Comparison of ENCODE assay signal across 8 cellular contexts in the genomic region with DNA sequence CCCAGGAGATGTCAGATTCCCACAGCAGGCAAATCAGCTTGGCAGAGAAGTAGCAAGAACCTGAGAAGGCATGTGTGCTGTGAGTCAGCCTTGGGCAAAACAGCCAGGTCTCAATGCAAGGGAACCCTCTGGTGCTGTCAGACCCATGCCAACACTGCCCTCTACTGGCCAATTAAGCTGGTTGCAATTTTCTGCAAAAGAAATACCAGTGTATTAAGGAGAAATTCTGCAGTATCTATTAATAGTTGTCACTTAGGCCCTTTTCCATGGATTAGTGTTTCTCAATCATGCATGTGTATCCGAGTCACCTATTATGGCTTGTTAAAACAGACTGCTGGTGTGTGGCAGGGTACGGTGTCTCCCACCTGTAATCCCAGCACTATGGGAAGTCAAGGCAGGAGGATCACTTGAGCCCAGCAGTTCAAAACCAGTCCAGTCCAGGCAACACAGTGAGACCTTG. TPM values are rescaled to one million over a fixed set of nuclear protein-coding genes. Genes with fewer than 3 reads are reported as not detected.
DNase-seq lines count a peak whose midpoint lies in the region; ATAC-seq and TF ChIP-seq lines count a peak whose summit lies in the region.

No MANE protein-coding gene starts in this region.

- peak; percentile 85 for TF ChIP-seq CTCF in CD8-positive, alpha-beta T cell (IDR thresholded peaks at IDR 0.05)
- peak; percentile 85 for TF ChIP-seq CTCF in kidney epithelial cell (IDR thresholded peaks at IDR 0.05; ENCODE audit: insufficient read depth, low read length, poor library complexity, severe bottlenecking)

- POLR2A ChIA-PET in CD8-positive, alpha-beta T cell (lab: Charles Lee), result interaction anchor here (2.1 kb wide), 1 partner anchor 164 kb away, joined by 7 read pairs; no protein-coding TSS in a partner anchor

- H3K36me3 Mint-ChIP-seq in CD8-positive, alpha-beta T cell, result peaks cover 21% of the 10 kb centered on the region
- peaks cover 5% of the 10 kb centered on the region for H3K36me3 Mint-ChIP-seq in central memory CD8-positive, alpha-beta T cell (ENCODE audit: insufficient read depth)

- no peaks in the 10 kb centered on the region for H3K9me3 ChIP-seq in CD8-positive, alpha-beta T cell (ENCODE audit: low read length)

- H3K4me1 ChIP-seq in CD8-positive, alpha-beta T cell (ENCODE audit: insufficient read depth, low read length), result no peaks in the 10 kb centered on the region

- no peak overlapping the region for H3K4me3 Mint-ChIP-seq in CD8-positive, alpha-beta T cell
- no peak overlapping the region for H3K4me3 Mint-ChIP-seq in central memory CD8-positive, alpha-beta T cell

- peaks cover 1% of the 10 kb centered on the region for H3K4me1 Mint-ChIP-seq in CD8-positive, alpha-beta T cell (ENCODE audit: low read depth)
- peaks cover 15% of the 10 kb centered on the region for H3K4me1 Mint-ChIP-seq in central memory CD8-positive, alpha-beta T cell

- CTCF ChIA-PET in CD8-positive, alpha-beta T cell (lab: Charles Lee), result interaction anchor here (0.6 to 2.4 kb wide), 25 partner anchors 8 to 465 kb away, joined by 3 to 47 read pairs (median 4); no protein-coding TSS in a partner anchor

- H3K27me3 ChIP-seq in CD8-positive, alpha-beta T cell (ENCODE audit: insufficient read depth, low read length), result no peaks in the 10 kb centered on the region
- H3K27me3 ChIP-seq in kidney epithelial cell (ENCODE audit: control insufficient read depth, insufficient read depth, low read length), result no peaks in the 10 kb centered on the region

- H3K27me3 Mint-ChIP-seq in CD8-positive, alpha-beta T cell (ENCODE audit: low read depth), result no peaks in the 10 kb centered on the region
- no peaks in the 10 kb centered on the region for H3K27me3 Mint-ChIP-seq in central memory CD8-positive, alpha-beta T cell

- intact Hi-C loops in CD8-positive, alpha-beta T cell (cut with DNase I, micrococcal nuclease), result loop anchor here (1.0 to 5.0 kb wide), 5 partner anchors 153 to 468 kb away; no protein-coding TSS in a partner anchor

- peak; percentile 97 for ATAC-seq in CD8-positive, alpha-beta T cell
- peak; percentile 100 for ATAC-seq in activated CD4-positive, CD25-positive, alpha-beta regulatory T cell treated with anti-CD3 and anti-CD28 coated beads, Interleukin-2, amount 50 U/mL, for 24 hours
- peak; percentile 82 for ATAC-seq in central memory CD8-positive, alpha-beta T cell (replicated peaks; ENCODE audit: extremely low read depth, poor library complexity, severe bottlenecking)
- no peak for ATAC-seq in GM19324 (IDR thresholded peaks at IDR 0.05; ENCODE audit: low FRiP score, unreplicated experiment)

- no peak overlapping the region for H3K27ac Mint-ChIP-seq in CD8-positive, alpha-beta T cell
- peak overlapping the region; percentile 35 for H3K27ac Mint-ChIP-seq in central memory CD8-positive, alpha-beta T cell (ENCODE audit: low read depth)

- no peak overlapping the region for H3K27ac ChIP-seq in CD8-positive, alpha-beta T cell (ENCODE audit: low read depth, low read length)

- no peaks in the 10 kb centered on the region for H3K9me3 Mint-ChIP-seq in CD8-positive, alpha-beta T cell
- H3K9me3 Mint-ChIP-seq in central memory CD8-positive, alpha-beta T cell, result no peaks in the 10 kb centered on the region

- peak; percentile 27 to 77 (median 68) for DNase-seq in CD8-positive, alpha-beta T cell
- DNase-seq in HCEC 1CT, result peak; percentile 91
- DNase-seq in NCI-H446 (lab: John Stamatoyannopoulos, UW), result peak; percentile 25 to 81
- DNase-seq in central memory CD8-positive, alpha-beta T cell (ENCODE audit: low spot score in 2 of 2), result peak; percentile 33 to 56
- DNase-seq in kidney epithelial cell (ENCODE audit: low read depth), result peak; percentile 79
- DNase-seq in stimulated activated CD4-positive, alpha-beta T cell treated with anti-CD3 and anti-CD28 coated beads, Interleukin-1b, Interleukin-23, amount 100 ng/mL, for 48 hours, result peak; percentile 73

- H3K4me3 ChIP-seq in CD8-positive, alpha-beta T cell (ENCODE audit: low read depth, low read length), result no peak overlapping the region
- H3K4me3 ChIP-seq in kidney epithelial cell (ENCODE audit: low read depth, low read length), result no peak overlapping the region

- no peaks in the 10 kb centered on the region for H3K36me3 ChIP-seq in CD8-positive, alpha-beta T cell (ENCODE audit: insufficient read depth, low read length)
- H3K36me3 ChIP-seq in kidney epithelial cell (ENCODE audit: control insufficient read depth, insufficient read depth, low read length), result no peaks in the 10 kb centered on the region

RNA-seq across cellular contexts. Expression of a gene that starts 26.2 kb away (rescaled TPM):
- 10 to 100 TPM; 33.2 to 34.1 TPM for total RNA-seq in CD8-positive, alpha-beta T cell
- total RNA-seq in kidney epithelial cell, result 123 and 128 TPM in 2 replicates
